10 cellular contexts compared by ENCODE assay signal in genomic region chr10:131310054-131310903, GRCh38. TPM values are rescaled to one million over a fixed set of nuclear protein-coding genes. Genes with fewer than 3 reads are reported as not detected.
DNase-seq lines count a peak whose midpoint lies in the region; ATAC-seq, FAIRE-seq and TF ChIP-seq lines count a peak whose summit lies in the region.
"Had no signal": no experiment of that assay in that cellular context is flagged by ENCODE, and none has a peak within 500 bp of the region (broad histone marks: within the 10 kb centered on the region; RNA-seq: fewer than 3 reads in every experiment).

No MANE protein-coding gene starts in this region.

- H3K14ac ChIP-seq in neuronal stem cell (ENCODE audit: low read length), result no peak overlapping the region

- no peaks in the 10 kb centered on the region for H3K36me3 ChIP-seq in neuronal stem cell (replicated peaks in 1 of 2; ENCODE audit: control insufficient read depth in 2 of 2, insufficient read depth in 2 of 2, low read length in 2 of 2)

- no peak for TF ChIP-seq POLR2A in GM12891 (IDR thresholded peaks at IDR 0.05; ENCODE audit: low read depth, low read length)

- H2AK5ac ChIP-seq in neuronal stem cell (ENCODE audit: low read depth, low read length), result no peak overlapping the region

- H2BK12ac ChIP-seq in neuronal stem cell (ENCODE audit: low read length), result no peak overlapping the region

- H3K18ac ChIP-seq in neuronal stem cell (ENCODE audit: low read length), result no peak overlapping the region

- peaks cover 0 to 6% of the 10 kb centered on the region in 2 donors for H3K4me1 ChIP-seq in neuronal stem cell (ENCODE audit: control insufficient read depth in 2 of 2, insufficient read depth in 1 of 2, low read depth in 1 of 2, low read length in 2 of 2)

- H3K27ac ChIP-seq in dorsolateral prefrontal cortex (peak overlapping the region in 6 of 59 donors; percentile 18 to 71 (median 32)), neuronal stem cell (replicated peaks; ENCODE audit: low read length) (no peak overlapping the region)

- peak overlapping the region; percentile 86 for H3K4me2 ChIP-seq in neuronal stem cell (ENCODE audit: insufficient read depth, low read length, poor library complexity, severe bottlenecking)

- H2BK5ac ChIP-seq in neuronal stem cell (ENCODE audit: low read length), result no peak overlapping the region

- no peak for ATAC-seq in GM19328 (IDR thresholded peaks at IDR 0.05; ENCODE audit: unreplicated experiment)
- ATAC-seq: K562 had no signal

- no peak for FAIRE-seq in GM12891 (lab: Jason Lieb, UNC)
- FAIRE-seq: GM18507, K562 had no signal

- H2AFZ ChIP-seq in neuronal stem cell (ENCODE audit: low read length), result peak overlapping the region; percentile 69

- no peak overlapping the region for H2BK15ac ChIP-seq in neuronal stem cell (ENCODE audit: low read length)

- H3K79me1 ChIP-seq in neuronal stem cell (ENCODE audit: low read depth, low read length), result no peaks in the 10 kb centered on the region

- no peak overlapping the region for H3K9ac ChIP-seq in neuronal stem cell (ENCODE audit: low read depth, low read length, poor library complexity)

- H3K9me3 ChIP-seq in neuronal stem cell (replicated peaks in 1 of 2; ENCODE audit: control insufficient read depth in 2 of 2, insufficient read depth in 1 of 2, low read depth in 1 of 2, low read length in 2 of 2), result no peaks in the 10 kb centered on the region

- H3K27me3 ChIP-seq in dorsolateral prefrontal cortex (peaks cover 0 to 89% (median 45%) of the 10 kb centered on the region in 45 donors), neuronal stem cell (ENCODE audit: control insufficient read depth in 3 of 3, insufficient read depth in 3 of 3, low read depth in 1 of 3, low read length in 3 of 3) (peaks cover 2 to 60% (median 10%) of the 10 kb centered on the region in 3 experiments)

- no CpG with 5 or more reads among the region's 13 CpGs for WGBS in neuronal stem cell (ENCODE audit: extremely low coverage in 2 of 2, insufficient read length in 2 of 2, insufficient replicate concordance in 1 of 2), 2 donors

- intact Hi-C loops in dorsolateral prefrontal cortex (cut with DNase I), result loop anchor here in 1 of 2 donors (5.0 kb wide), 1 partner anchor 1118 kb away; no protein-coding TSS in a partner anchor

- TF ChIP-seq CTCF in dorsolateral prefrontal cortex (IDR thresholded peaks at IDR 0.05 in 54 of 56, conservative IDR thresholded peaks at IDR 0.05 in 2 of 56; ENCODE audit: low read depth in 1 of 56, partially characterized antibody in 56 of 56), result peak in 54 of 56 donors; percentile 12 to 67 (median 46)

- no peak overlapping the region for H4K8ac ChIP-seq in neuronal stem cell (ENCODE audit: low read depth, low read length)

- no peak overlapping the region for H2BK120ac ChIP-seq in neuronal stem cell (ENCODE audit: low read depth, low read length)

- peak overlapping the region; percentile 17 to 67 (median 45) for H3K4me3 ChIP-seq in dorsolateral prefrontal cortex
- H3K4me3 ChIP-seq in neuronal stem cell (ENCODE audit: low read length in 2 of 2), result peak overlapping the region in 1 of 2 donors; percentile 81
- H3K4me3 ChIP-seq: K562 had no signal

- no peak overlapping the region for H3K23ac ChIP-seq in neuronal stem cell (ENCODE audit: low read depth, low read length, poor library complexity)

- no peak overlapping the region for H4K91ac ChIP-seq in neuronal stem cell (ENCODE audit: low read depth, low read length, poor library complexity)

- no peak overlapping the region for H3K4ac ChIP-seq in neuronal stem cell (ENCODE audit: low read length)

- peak; percentile 58 for DNase-seq in NCI-H510A treated with DMSO at 0.1 percent for 48 hours (lab: John Stamatoyannopoulos, UW)
- no peak for DNase-seq in NCI-H510A (lab: John Stamatoyannopoulos, UW)
- DNase-seq in NCI-H146 (lab: John Stamatoyannopoulos, UW), result peak; percentile 40
- DNase-seq in dorsolateral prefrontal cortex, result no peak
- no peak for DNase-seq in neuronal stem cell (ENCODE audit: low spot score)
- DNase-seq in GM12891 (ENCODE audit: insufficient read length, low spot score), result no peak
- DNase-seq in cortex of kidney (lab: John Stamatoyannopoulos, UW), result no peak

TF ChIP-seq in GM12891, 5 proteins besides CTCF, POLR2A, EP300 and RAD21:
- no peak for TF ChIP-seq PAX5 (IDR thresholded peaks at IDR 0.05; ENCODE audit: insufficient read depth, low read length, severe bottlenecking)
- no peak for TF ChIP-seq POLR2AphosphoS5 (IDR thresholded peaks at IDR 0.05; ENCODE audit: low read depth, low read length)

RNA-seq across cellular contexts. Expression of gene TCERG1L, which starts 1.2 kb away (rescaled TPM):
- total RNA-seq in dorsolateral prefrontal cortex, result 10 to 100 TPM in 75 of 120 experiments, 1 to 10 TPM in 45; 2.9 to 21.3 (median 11.4) TPM
- polyA plus RNA-seq in neuronal stem cell (2013, experiment 1 of 2), result 1.6 TPM
- polyA plus RNA-seq in neuronal stem cell (2013, experiment 2 of 2), result 1.3 TPM
- polyA plus RNA-seq in GM12891 (2012; ENCODE audit: low read depth, missing spikeins), result 0.12 TPM
- total RNA-seq: K562 had no signal
- polyA plus RNA-seq: K562 had no signal

Comparison
In these comparisons a context has a peak if more than half of its experiments do, and no peak if none do; other contexts are left out.
1. DNase-seq: peak in NCI-H510A treated with DMSO at 0.1 percent for 48 hours (single experiment) and NCI-H146 (single experiment); none in NCI-H510A (single experiment), dorsolateral prefrontal cortex (0 of 10), neuronal stem cell (single experiment), GM12891 (single experiment) and cortex of kidney (single experiment).